In genomic region chr4:77044458-77045124, GRCh38 we compare ENCODE assay signal across 8 cellular contexts. TPM values are rescaled to one million over a fixed set of nuclear protein-coding genes. Genes with fewer than 3 reads are reported as not detected.
A peak's percentile ranks its signal among the peaks of the same experiment; 100 is the strongest.
DNase-seq lines count a peak whose midpoint lies in the region; ATAC-seq and FAIRE-seq lines count a peak whose summit lies in the region.

No MANE protein-coding gene starts in this region.

- no peaks in the 10 kb centered on the region for H3K4me1 ChIP-seq in mesendoderm (ENCODE audit: control insufficient read depth, low read depth, low read length)

- no peak overlapping the region for H3K23ac ChIP-seq in mesendoderm (ENCODE audit: low read length)

- peak; percentile 40 to 50 for ATAC-seq in activated T-cell treated with anti-CD3 and anti-CD28 coated beads, Interleukin-2, amount 50 U/mL, for 4 hours
- ATAC-seq in central memory CD8-positive, alpha-beta T cell (replicated peaks; ENCODE audit: extremely low read depth, poor library complexity, severe bottlenecking): no peak

- H3K27ac Mint-ChIP-seq in activated T-cell treated with anti-CD3 and anti-CD28 coated beads, Interleukin-2, amount 50 U/mL, for 24 hours: no peak overlapping the region
- peak overlapping the region; percentile 52 for H3K27ac Mint-ChIP-seq in central memory CD8-positive, alpha-beta T cell (ENCODE audit: low read depth)

- H3K9me3 Mint-ChIP-seq in activated T-cell treated with anti-CD3 and anti-CD28 coated beads, Interleukin-2, amount 50 U/mL, for 4 hours: no peaks in the 10 kb centered on the region
- no peaks in the 10 kb centered on the region for H3K9me3 Mint-ChIP-seq in activated T-cell treated with anti-CD3 and anti-CD28 coated beads, Interleukin-2, amount 50 U/mL, for 24 hours
- no peaks in the 10 kb centered on the region for H3K9me3 Mint-ChIP-seq in central memory CD8-positive, alpha-beta T cell

- no peak overlapping the region for H4K5ac ChIP-seq in mesendoderm (ENCODE audit: low read length)

- H3K18ac ChIP-seq in mesendoderm (ENCODE audit: low read length): no peak overlapping the region

- DNase-seq in activated T-cell treated with anti-CD3 and anti-CD28 coated beads, Interleukin-2, amount 50 U/mL, for 4 hours: no peak
- no peak for DNase-seq in activated T-cell treated with anti-CD3 and anti-CD28 coated beads, Interleukin-2, amount 50 U/mL, for 24 hours
- peak; percentile 14 for DNase-seq in NCI-H460 (ENCODE audit: extremely low read depth, low read depth)
- DNase-seq in central memory CD8-positive, alpha-beta T cell (ENCODE audit: low spot score in 2 of 2): no peak
- peak; percentile 32 for DNase-seq in mesendoderm
- no peak for DNase-seq in germinal center (ENCODE audit: low spot score)
- no peak for DNase-seq in activated CD4-positive, alpha-beta T cell treated with anti-CD3 and anti-CD28 coated beads for 1 hour
- no peak for DNase-seq in GM19239 (ENCODE audit: insufficient read length, low spot score)

- no peak overlapping the region for H2BK120ac ChIP-seq in mesendoderm (ENCODE audit: low read depth, low read length)

- WGBS in mesendoderm (ENCODE audit: extremely low coverage, insufficient coverage, low lambda C conversion rate): no CpG with 5 or more reads among the region's 4 CpGs

- H2AK5ac ChIP-seq in mesendoderm (ENCODE audit: low read length): no peak overlapping the region

- FAIRE-seq in GM19239 (lab: Jason Lieb, UNC): no peak

- H3K36me3 ChIP-seq in mesendoderm (ENCODE audit: control insufficient read depth, insufficient read depth, low read length): peaks cover 2% of the 10 kb centered on the region

- no peak overlapping the region for H2BK15ac ChIP-seq in mesendoderm (replicated peaks; ENCODE audit: low read depth)

- no peak overlapping the region for H2BK5ac ChIP-seq in mesendoderm (ENCODE audit: low read length)

- H3K4me3 ChIP-seq in mesendoderm (ENCODE audit: low read length): no peak overlapping the region

- no peak overlapping the region for H3K4ac ChIP-seq in mesendoderm (ENCODE audit: low read depth, low read length)

- H3K79me1 ChIP-seq in mesendoderm (ENCODE audit: low read length): no peaks in the 10 kb centered on the region

- H3K4me3 Mint-ChIP-seq in activated T-cell treated with anti-CD3 and anti-CD28 coated beads, Interleukin-2, amount 50 U/mL, for 4 hours: no peak overlapping the region
- H3K4me3 Mint-ChIP-seq in activated T-cell treated with anti-CD3 and anti-CD28 coated beads, Interleukin-2, amount 50 U/mL, for 24 hours: no peak overlapping the region
- no peak overlapping the region for H3K4me3 Mint-ChIP-seq in central memory CD8-positive, alpha-beta T cell

- H3K4me1 Mint-ChIP-seq in activated T-cell treated with anti-CD3 and anti-CD28 coated beads, Interleukin-2, amount 50 U/mL, for 4 hours (ENCODE audit: low read depth): peaks cover 14% of the 10 kb centered on the region
- H3K4me1 Mint-ChIP-seq in activated T-cell treated with anti-CD3 and anti-CD28 coated beads, Interleukin-2, amount 50 U/mL, for 24 hours (ENCODE audit: low read depth): peaks cover 10% of the 10 kb centered on the region
- H3K4me1 Mint-ChIP-seq in central memory CD8-positive, alpha-beta T cell: peaks cover 6% of the 10 kb centered on the region

- no peaks in the 10 kb centered on the region for H3K79me2 ChIP-seq in mesendoderm (ENCODE audit: control insufficient read depth, insufficient read depth, low read length)

- H4K8ac ChIP-seq in mesendoderm (ENCODE audit: low read depth, low read length): no peak overlapping the region

- no peak overlapping the region for H3K27ac ChIP-seq in mesendoderm (ENCODE audit: low read depth, low read length)

- H3K4me2 ChIP-seq in mesendoderm (ENCODE audit: low read length): no peak overlapping the region

- peaks cover 15% of the 10 kb centered on the region for H3K36me3 Mint-ChIP-seq in activated T-cell treated with anti-CD3 and anti-CD28 coated beads, Interleukin-2, amount 50 U/mL, for 4 hours (ENCODE audit: insufficient read depth)
- peaks cover 56% of the 10 kb centered on the region for H3K36me3 Mint-ChIP-seq in activated T-cell treated with anti-CD3 and anti-CD28 coated beads, Interleukin-2, amount 50 U/mL, for 24 hours (ENCODE audit: low read depth)
- peaks cover 36% of the 10 kb centered on the region for H3K36me3 Mint-ChIP-seq in central memory CD8-positive, alpha-beta T cell (ENCODE audit: insufficient read depth)

- H3K27me3 ChIP-seq in mesendoderm (ENCODE audit: insufficient read depth, low read length, poor library complexity): no peaks in the 10 kb centered on the region

- no peaks in the 10 kb centered on the region for H3K27me3 Mint-ChIP-seq in activated T-cell treated with anti-CD3 and anti-CD28 coated beads, Interleukin-2, amount 50 U/mL, for 4 hours (ENCODE audit: low read depth)
- H3K27me3 Mint-ChIP-seq in activated T-cell treated with anti-CD3 and anti-CD28 coated beads, Interleukin-2, amount 50 U/mL, for 24 hours: no peaks in the 10 kb centered on the region
- H3K27me3 Mint-ChIP-seq in central memory CD8-positive, alpha-beta T cell: no peaks in the 10 kb centered on the region

- H3K9ac ChIP-seq in mesendoderm (ENCODE audit: low read length): no peak overlapping the region

- H3K56ac ChIP-seq in mesendoderm (ENCODE audit: low read length): no peak overlapping the region

RNA-seq across cellular contexts. Expression of gene CCNI, which starts 31.2 kb away (rescaled TPM):
- 100 to 1,000 TPM; 108 to 123 (median 114) TPM for total RNA-seq in activated T-cell treated with anti-CD3 and anti-CD28 coated beads, Interleukin-2, amount 50 U/mL, for 4 hours
- total RNA-seq in NCI-H460 (2014; rRNA removed; shearing (Covaris generic)): 147 TPM in 2 replicates
- polyA plus RNA-seq in NCI-H460 (2014; cell fraction: nucleus; rRNA removed): 27.8 and 31.2 TPM in 2 replicates
- polyA plus RNA-seq in mesendoderm (2013, experiment 1 of 2): 171 TPM
- 170 TPM for polyA plus RNA-seq in mesendoderm (2013, experiment 2 of 2)

Comparison
In these comparisons a context has a peak if more than half of its experiments do, and no peak if none do; other contexts are left out.
1. DNase-seq: peak in NCI-H460 (single experiment) and mesendoderm (single experiment); none in activated T-cell treated with anti-CD3 and anti-CD28 coated beads, Interleukin-2, amount 50 U/mL, for 4 hours (single experiment), activated T-cell treated with anti-CD3 and anti-CD28 coated beads, Interleukin-2, amount 50 U/mL, for 24 hours (single experiment), central memory CD8-positive, alpha-beta T cell (0 of 2), germinal center (single experiment), activated CD4-positive, alpha-beta T cell treated with anti-CD3 and anti-CD28 coated beads for 1 hour (single experiment) and GM19239 (single experiment).